13 cellular contexts compared by ENCODE assay signal in genomic region chr14:85315891-85316290, GRCh38.
"Had no signal": no experiment of that assay in that cellular context is flagged by ENCODE, and none has a peak within 500 bp of the region (broad histone marks: within the 10 kb centered on the region; RNA-seq: fewer than 3 reads in every experiment).

No MANE protein-coding gene starts in this region.

- DNase-seq: activated CD4-positive, alpha-beta memory T cell treated with anti-CD3 and anti-CD28 coated beads, Interleukin-2, amount 10 ng/mL, durations not matched to agents 7 days and 5 days; activated CD4-positive, alpha-beta T cell treated with anti-CD3 and anti-CD28 coated beads for 4 hours; activated effector memory CD4-positive, alpha-beta T cell treated with Interleukin-2 at 50 U/mL for 16 hours; activated naive CD4-positive, alpha-beta T cell treated with anti-CD3 and anti-CD28 coated beads, Interleukin-2, amount 50 U/mL, for 16 hours; activated T-cell treated with anti-CD3 and anti-CD28 coated beads, Interleukin-2, amount 50 U/mL, for 4 hours; caudate nucleus; left ventricle myocardium inferior; spleen; stimulated activated naive CD8-positive, alpha-beta T cell treated with anti-CD3 and anti-CD28 coated beads, Interleukin-15, amount 100 ng/mL, for 72 hours; T1000; upper lobe of left lung; WERI-Rb-1 had no signal

- H3K36me3 Mint-ChIP-seq: natural killer cell treated with Interleukin-12 subunit alpha and Interleukin-12 subunit beta and Interleukin-15 and Interleukin-18, amount 100 ng/mL, for 72 hours had no signal

- H3K36me3 ChIP-seq: left ventricle myocardium inferior, spleen, upper lobe of left lung, WERI-Rb-1 had no signal

- H3K9me3 ChIP-seq: left ventricle myocardium inferior, spleen, upper lobe of left lung had no signal

- H3K4me1 Mint-ChIP-seq: activated CD4-positive, alpha-beta memory T cell treated with anti-CD3 and anti-CD28 coated beads, Interleukin-2, amount 10 ng/mL, durations not matched to agents 7 days and 5 days; stimulated activated naive CD8-positive, alpha-beta T cell treated with anti-CD3 and anti-CD28 coated beads, Interleukin-15, amount 100 ng/mL, for 72 hours had no signal

- H3K4me1 ChIP-seq: left ventricle myocardium inferior, upper lobe of left lung had no signal

- H3K27ac Mint-ChIP-seq: activated CD4-positive, alpha-beta memory T cell treated with anti-CD3 and anti-CD28 coated beads, Interleukin-2, amount 10 ng/mL, durations not matched to agents 7 days and 5 days; natural killer cell treated with Interleukin-12 subunit alpha and Interleukin-12 subunit beta and Interleukin-15 and Interleukin-18, amount 100 ng/mL, for 72 hours; stimulated activated naive CD8-positive, alpha-beta T cell treated with anti-CD3 and anti-CD28 coated beads, Interleukin-15, amount 100 ng/mL, for 72 hours had no signal

- H3K27me3 ChIP-seq: spleen, upper lobe of left lung had no signal

- H3K4me3 ChIP-seq: left ventricle myocardium inferior, spleen, upper lobe of left lung had no signal

- H3K27me3 Mint-ChIP-seq: activated CD4-positive, alpha-beta memory T cell treated with anti-CD3 and anti-CD28 coated beads, Interleukin-2, amount 10 ng/mL, durations not matched to agents 7 days and 5 days; natural killer cell treated with Interleukin-12 subunit alpha and Interleukin-12 subunit beta and Interleukin-15 and Interleukin-18, amount 100 ng/mL, for 72 hours; stimulated activated naive CD8-positive, alpha-beta T cell treated with anti-CD3 and anti-CD28 coated beads, Interleukin-15, amount 100 ng/mL, for 72 hours had no signal

- H3K27ac ChIP-seq: left ventricle myocardium inferior, spleen, upper lobe of left lung, WERI-Rb-1 had no signal

- H3K4me3 Mint-ChIP-seq: activated CD4-positive, alpha-beta memory T cell treated with anti-CD3 and anti-CD28 coated beads, Interleukin-2, amount 10 ng/mL, durations not matched to agents 7 days and 5 days; activated T-cell treated with anti-CD3 and anti-CD28 coated beads, Interleukin-2, amount 50 U/mL, for 4 hours; natural killer cell treated with Interleukin-12 subunit alpha and Interleukin-12 subunit beta and Interleukin-15 and Interleukin-18, amount 100 ng/mL, for 72 hours; stimulated activated naive CD8-positive, alpha-beta T cell treated with anti-CD3 and anti-CD28 coated beads, Interleukin-15, amount 100 ng/mL, for 72 hours had no signal

- H3K9me3 Mint-ChIP-seq: activated T-cell treated with anti-CD3 and anti-CD28 coated beads, Interleukin-2, amount 50 U/mL, for 4 hours; natural killer cell treated with Interleukin-12 subunit alpha and Interleukin-12 subunit beta and Interleukin-15 and Interleukin-18, amount 100 ng/mL, for 72 hours had no signal
